In genomic region chr6:119322715-119323350, GRCh38 we compare ENCODE assay signal across 13 cellular contexts. TPM values are rescaled to one million over a fixed set of nuclear protein-coding genes. Genes with fewer than 3 reads are reported as not detected.
A peak's percentile ranks its signal among the peaks of the same experiment; 100 is the strongest.
DNase-seq lines count a peak whose midpoint lies in the region; ATAC-seq, FAIRE-seq and TF ChIP-seq lines count a peak whose summit lies in the region.
"Had no signal": no experiment of that assay in that cellular context is flagged by ENCODE, and none has a peak within 500 bp of the region (broad histone marks: within the 10 kb centered on the region; RNA-seq: fewer than 3 reads in every experiment).

No MANE protein-coding gene starts in this region.

- H3K9ac ChIP-seq in GM23248 (no peak overlapping the region), MM.1S (ENCODE audit: low read length) (no peak overlapping the region)

- H3K27me3 ChIP-seq in small intestine (ENCODE audit: control insufficient read depth in 2 of 2, insufficient read depth in 2 of 2, low read length in 2 of 2) (no peaks in the 10 kb centered on the region), GM23248 (replicated peaks; ENCODE audit: insufficient read depth) (no peaks in the 10 kb centered on the region), MM.1S (replicated peaks; ENCODE audit: insufficient read depth, low read length) (no peaks in the 10 kb centered on the region)
- H3K27me3 ChIP-seq: testis had no signal

- H3F3A ChIP-seq in GM23248 (ENCODE audit: insufficient read depth) (no peaks in the 10 kb centered on the region), MM.1S (ENCODE audit: insufficient read depth, low read length) (no peaks in the 10 kb centered on the region)

- no peak overlapping the region for H3K4me2 ChIP-seq in GM23248 (ENCODE audit: unreplicated experiment)
- no peak overlapping the region for H3K4me2 ChIP-seq in MM.1S (ENCODE audit: low read depth, low read length)

- H3K4me3 ChIP-seq in small intestine (ENCODE audit: low read depth in 1 of 2, low read length in 2 of 2) = no peak overlapping the region
- no peak overlapping the region for H3K4me3 ChIP-seq in GM23248
- H3K4me3 ChIP-seq in MM.1S (ENCODE audit: low read length) = no peak overlapping the region
- H3K4me3 ChIP-seq: testis had no signal

- H3K36me3 ChIP-seq in KOPT-K1 (ENCODE audit: insufficient read depth, low read length) (peaks cover 15% of the 10 kb centered on the region; the same call in 1 of the 2 replicates), small intestine (ENCODE audit: control insufficient read depth in 2 of 2, insufficient read depth in 2 of 2, low read length in 2 of 2) (peaks cover 0 to 10% of the 10 kb centered on the region in 2 donors), GM23248 (ENCODE audit: low read depth) (no peaks in the 10 kb centered on the region), MM.1S (replicated peaks; ENCODE audit: insufficient read depth, low read length) (0 out of 2 replicates have a peak, but pooled peaks cover 3% of the 10 kb centered on the region)

- in situ Hi-C loops in GM23248 (cut with MboI) = no loop called here

- 66 to 71% (median 71%) methylated on average over 5 of the region's 5 CpGs for WGBS in small intestine, 3 donors
- WGBS in GM23248 (ENCODE audit: low coverage in 1 of 2, low lambda C conversion rate in 2 of 2, missing lambda C conversion rate in 2 of 2), 2 experiments = 96 to 97% methylated on average over 5 of the region's 5 CpGs

- H4K20me1 ChIP-seq in GM23248 (ENCODE audit: insufficient read depth) = no peaks in the 10 kb centered on the region
- H4K20me1 ChIP-seq in MM.1S (ENCODE audit: insufficient read depth, low read length) = peaks cover 15% of the 10 kb centered on the region

- H3K9me2 ChIP-seq in GM23248 (ENCODE audit: insufficient read depth) = peaks cover 3% of the 10 kb centered on the region; the same call in 1 of the 2 replicates
- H3K9me2 ChIP-seq in MM.1S (replicated peaks; ENCODE audit: insufficient read depth, low read length) = no peaks in the 10 kb centered on the region

- H2AFZ ChIP-seq in GM23248 = no peak overlapping the region
- no peak overlapping the region for H2AFZ ChIP-seq in MM.1S (ENCODE audit: low read length)

- H3K27ac ChIP-seq in KOPT-K1 (ENCODE audit: low read depth, low read length, poor library complexity, severe bottlenecking) (peak overlapping the region; percentile 40), small intestine (ENCODE audit: low read depth in 1 of 2, low read length in 1 of 2) (no peak overlapping the region), GM23248 (no peak overlapping the region), MM.1S (ENCODE audit: low read length) (no peak overlapping the region)
- H3K27ac ChIP-seq: testis, VCaP had no signal

- H3K79me2 ChIP-seq in GM23248 (ENCODE audit: insufficient read depth) (peaks cover 5% of the 10 kb centered on the region; the same call in 1 of the 2 replicates), MM.1S (ENCODE audit: low read length) (peaks cover 99% of the 10 kb centered on the region)

- H3K4me1 ChIP-seq in small intestine (ENCODE audit: control insufficient read depth in 2 of 2, insufficient read depth in 1 of 2, low read depth in 1 of 2, low read length in 1 of 2) (peaks cover 2 to 4% of the 10 kb centered on the region in 2 donors), GM23248 (ENCODE audit: insufficient read depth) (peaks cover 4% of the 10 kb centered on the region; the same call in 1 of the 2 replicates), MM.1S (ENCODE audit: low read length) (0 out of 2 replicates have a peak, but pooled peaks cover 4% of the 10 kb centered on the region)
- H3K4me1 ChIP-seq: testis had no signal

- peak; percentile 67 for DNase-seq in activated effector memory CD4-positive, alpha-beta T cell treated with anti-CD3 and anti-CD28 coated beads, Interleukin-2, amount 50 U/mL, for 16 hours
- no peak for DNase-seq in activated effector memory CD4-positive, alpha-beta T cell treated with Interleukin-2 at 50 U/mL for 16 hours
- peak; percentile 17 for DNase-seq in activated gamma-delta T cell treated with anti-CD3 and anti-CD28 coated beads, Interleukin-2, amount 50 U/mL, for 16 hours (ENCODE audit: low read depth)
- DNase-seq in small intestine = peak; percentile 48
- DNase-seq in GM23248 = no peak
- DNase-seq in MM.1S = no peak
- DNase-seq: DMS 273 treated with DMSO at 0.1 percent for 48 hours, SHP77 treated with DMSO at 0.1 percent for 48 hours, testis had no signal

- no peak for FAIRE-seq in small intestine (lab: Jason Lieb, UNC)
- FAIRE-seq: endothelial cell of umbilical vein had no signal

- H3K9me3 ChIP-seq in KOPT-K1 (ENCODE audit: insufficient read depth, low read length, poor library complexity, severe bottlenecking) = no peaks in the 10 kb centered on the region
- H3K9me3 ChIP-seq in small intestine (ENCODE audit: control insufficient read depth, low read depth) = no peaks in the 10 kb centered on the region
- H3K9me3 ChIP-seq in GM23248 (ENCODE audit: low read depth) = no peaks in the 10 kb centered on the region
- no peaks in the 10 kb centered on the region for H3K9me3 ChIP-seq in MM.1S (replicated peaks; ENCODE audit: insufficient read depth, low read length)
- H3K9me3 ChIP-seq: testis had no signal

- ATAC-seq in HG02623 (IDR thresholded peaks at IDR 0.05; ENCODE audit: unreplicated experiment) = no peak

- no peak for TF ChIP-seq CTCF in MM.1S (IDR thresholded peaks at IDR 0.05; ENCODE audit: low read length)

RNA-seq across cellular contexts. Expression of gene MAN1A1, which starts 26.7 kb away (rescaled TPM):
- polyA plus RNA-seq in small intestine = 10 to 100 TPM; 17.7 to 43.4 (median 25.9) TPM
- 31.4 and 33.4 TPM in 2 replicates for total RNA-seq in GM23248 (2014; rRNA removed; shearing (Covaris generic))
- polyA plus RNA-seq in GM23248 (2016; fragmentation: Nextera tagmentation; extraction: Ambion mirVana) = 9.8 and 10.5 TPM in 2 replicates

Comparison
In these comparisons a context has a peak if more than half of its experiments do, and no peak if none do; other contexts are left out.
1. DNase-seq: peak in activated effector memory CD4-positive, alpha-beta T cell treated with anti-CD3 and anti-CD28 coated beads, Interleukin-2, amount 50 U/mL, for 16 hours (single experiment), activated gamma-delta T cell treated with anti-CD3 and anti-CD28 coated beads, Interleukin-2, amount 50 U/mL, for 16 hours (single experiment) and small intestine (single experiment); none in activated effector memory CD4-positive, alpha-beta T cell treated with Interleukin-2 at 50 U/mL for 16 hours (single experiment), GM23248 (single experiment) and MM.1S (single experiment).